Comparison of ENCODE assay signal across 16 cellular contexts in genomic region chr14:77290705-77291104, GRCh38. TPM values are rescaled to one million over a fixed set of nuclear protein-coding genes. Genes with fewer than 3 reads are reported as not detected.
DNase-seq lines count a peak whose midpoint lies in the region; ATAC-seq, FAIRE-seq and TF ChIP-seq lines count a peak whose summit lies in the region.
"Had no signal": no experiment of that assay in that cellular context is flagged by ENCODE, and none has a peak within 500 bp of the region (broad histone marks: within the 10 kb centered on the region; RNA-seq: fewer than 3 reads in every experiment).

No MANE protein-coding gene starts in this region.

- CTCF ChIA-PET in A549 (lab: Yijun Ruan, JAX): interaction anchor here (0.6 to 19.2 kb wide), 7 partner anchors 10 to 501 kb away, joined by 3 to 622 read pairs (median 5); no protein-coding TSS in a partner anchor
- CTCF ChIA-PET in activated CD8-positive, alpha-beta T cell treated with anti-CD3 and anti-CD28 coated beads, Interleukin-2, amount 10 ng/mL, durations not matched to agents 7 days and 5 days (lab: Charles Lee): interaction anchor here (0.9 to 1.5 kb wide), 2 partner anchors 12 to 25 kb away, joined by 4 to 6 read pairs; no protein-coding TSS in a partner anchor

- 80% methylated on average over 4 of the region's 4 CpGs for WGBS in A549 (ENCODE audit: missing lambda C conversion rate)
- WGBS in hepatocyte (ENCODE audit: low lambda C conversion rate, missing lambda C conversion rate): 71% methylated on average over 4 of the region's 4 CpGs

- peaks cover 9% of the 10 kb centered on the region for H3K4me1 Mint-ChIP-seq in GM23338
- no peaks in the 10 kb centered on the region for H3K4me1 Mint-ChIP-seq in activated CD8-positive, alpha-beta T cell treated with anti-CD3 and anti-CD28 coated beads, Interleukin-2, amount 10 ng/mL, durations not matched to agents 7 days and 5 days (ENCODE audit: low read depth)

- no peaks in the 10 kb centered on the region for H3F3A ChIP-seq in GM23338 (replicated peaks; ENCODE audit: low read depth)

- no peaks in the 10 kb centered on the region for H4K20me1 ChIP-seq in GM23338 (replicated peaks; ENCODE audit: insufficient read depth)
- no peaks in the 10 kb centered on the region for H4K20me1 ChIP-seq in hepatocyte (ENCODE audit: insufficient read depth, poor library complexity, severe bottlenecking)

- TF ChIP-seq CTCF in A549 (IDR thresholded peaks at IDR 0.05): no peak
- TF ChIP-seq CTCF in GM23338 (conservative IDR thresholded peaks at IDR 0.05; ENCODE audit: low read depth in 2 of 2): peak; percentile 17 to 46; a peak in 3 of 4 replicates
- TF ChIP-seq CTCF in hepatocyte (IDR thresholded peaks at IDR 0.05; ENCODE audit: poor library complexity): no peak

- H3K4me3 Mint-ChIP-seq in GM23338: no peak overlapping the region
- H3K4me3 Mint-ChIP-seq in activated CD8-positive, alpha-beta T cell treated with anti-CD3 and anti-CD28 coated beads, Interleukin-2, amount 10 ng/mL, durations not matched to agents 7 days and 5 days: no peak overlapping the region
- H3K4me3 Mint-ChIP-seq: activated CD4-positive, alpha-beta memory T cell treated with anti-CD3 and anti-CD28 coated beads for 36 hours; IgD-negative memory B cell; T-helper 2 cell treated with Interferon-gamma antibody and Interleukin-4, amounts not matched to agents 5 μg/mL and 100 μg/mL, for 36 hours had no signal

- no peaks in the 10 kb centered on the region for H3K9me3 ChIP-seq in A549
- H3K9me3 ChIP-seq in hepatocyte (ENCODE audit: low read depth): no peaks in the 10 kb centered on the region
- H3K9me3 ChIP-seq: tibial nerve had no signal

- no peak overlapping the region for H3K27ac Mint-ChIP-seq in GM23338
- no peak overlapping the region for H3K27ac Mint-ChIP-seq in activated CD8-positive, alpha-beta T cell treated with anti-CD3 and anti-CD28 coated beads, Interleukin-2, amount 10 ng/mL, durations not matched to agents 7 days and 5 days
- H3K27ac Mint-ChIP-seq: activated CD4-positive, alpha-beta memory T cell treated with anti-CD3 and anti-CD28 coated beads for 36 hours; IgD-negative memory B cell; T-helper 2 cell treated with Interferon-gamma antibody and Interleukin-4, amounts not matched to agents 5 μg/mL and 100 μg/mL, for 36 hours had no signal

- FAIRE-seq in A549 (lab: Jason Lieb, UNC): no peak

- no peaks in the 10 kb centered on the region for H3K9me3 Mint-ChIP-seq in GM23338
- H3K9me3 Mint-ChIP-seq in activated CD8-positive, alpha-beta T cell treated with anti-CD3 and anti-CD28 coated beads, Interleukin-2, amount 10 ng/mL, durations not matched to agents 7 days and 5 days (ENCODE audit: insufficient read depth): no peaks in the 10 kb centered on the region
- H3K9me3 Mint-ChIP-seq: activated CD4-positive, alpha-beta memory T cell treated with anti-CD3 and anti-CD28 coated beads for 36 hours; IgD-negative memory B cell; T-helper 2 cell treated with Interferon-gamma antibody and Interleukin-4, amounts not matched to agents 5 μg/mL and 100 μg/mL, for 36 hours had no signal

- no peak for TF ChIP-seq POLR2A in A549 (IDR thresholded peaks at IDR 0.05; ENCODE audit: low read length)

- H3K4me1 ChIP-seq in A549: no peaks in the 10 kb centered on the region
- no peaks in the 10 kb centered on the region for H3K4me1 ChIP-seq in GM23338 (ENCODE audit: insufficient read depth)
- H3K4me1 ChIP-seq in hepatocyte (ENCODE audit: insufficient read depth): no peaks in the 10 kb centered on the region
- H3K4me1 ChIP-seq: parathyroid adenoma, tibial nerve had no signal

- H3K36me3 ChIP-seq in GM23338 (ENCODE audit: insufficient read depth) (peaks cover 10% of the 10 kb centered on the region), hepatocyte (replicated peaks; ENCODE audit: insufficient read depth, low read depth) (no peaks in the 10 kb centered on the region)

- no peak overlapping the region for H3K27ac ChIP-seq in A549
- H3K27ac ChIP-seq in GM23338 (ENCODE audit: low read depth): no peak overlapping the region
- H3K27ac ChIP-seq in hepatocyte: no peak overlapping the region
- H3K27ac ChIP-seq: parathyroid adenoma, tibial nerve had no signal

- no peaks in the 10 kb centered on the region for H3K27me3 ChIP-seq in GM23338 (ENCODE audit: insufficient read depth)
- H3K27me3 ChIP-seq in hepatocyte: no peaks in the 10 kb centered on the region
- H3K27me3 ChIP-seq: tibial nerve had no signal

- TF ChIP-seq EP300 in A549 (IDR thresholded peaks at IDR 0.05): no peak

- peak; percentile 70 to 79; a peak in 4 of 6 replicates for ATAC-seq in A549
- peak; percentile 83 for ATAC-seq in GM23338
- peak; percentile 57 for ATAC-seq in SK-N-SH treated with all-trans-retinoic acid at 6 μM for 48 hours
- ATAC-seq in activated CD8-positive, alpha-beta T cell treated with anti-CD3 and anti-CD28 coated beads, Interleukin-2, amount 10 ng/mL, durations not matched to agents 7 days and 5 days: no peak
- no peak for ATAC-seq in GM18870 (IDR thresholded peaks at IDR 0.05; ENCODE audit: unreplicated experiment)

- no peak for DNase-seq in A549 (ENCODE audit: low read depth in 1 of 2, low spot score in 1 of 2)
- DNase-seq in GM23338 (ENCODE audit: low spot score): peak; percentile 53
- DNase-seq in hepatocyte (ENCODE audit: low spot score): peak; percentile 35
- no peak for DNase-seq in NOMO-1 (lab: John Stamatoyannopoulos, UW; ENCODE audit: unreplicated experiment in 2 of 2)
- DNase-seq in activated CD8-positive, alpha-beta T cell treated with anti-CD3 and anti-CD28 coated beads, Interleukin-2, amount 10 ng/mL, durations not matched to agents 7 days and 5 days: no peak
- DNase-seq in activated CD4-positive, alpha-beta T cell treated with anti-CD3 and anti-CD28 coated beads, Interleukin-2, amount 50 U/mL, for 4 hours: no peak
- DNase-seq: activated CD4-positive, alpha-beta memory T cell treated with anti-CD3 and anti-CD28 coated beads for 36 hours; amygdala; foreskin fibroblast had no signal

- no peaks in the 10 kb centered on the region for H3K27me3 Mint-ChIP-seq in GM23338 (ENCODE audit: insufficient read depth, low read depth, poor library complexity)
- no peaks in the 10 kb centered on the region for H3K27me3 Mint-ChIP-seq in activated CD8-positive, alpha-beta T cell treated with anti-CD3 and anti-CD28 coated beads, Interleukin-2, amount 10 ng/mL, durations not matched to agents 7 days and 5 days (ENCODE audit: low read depth)
- H3K27me3 Mint-ChIP-seq: activated CD4-positive, alpha-beta memory T cell treated with anti-CD3 and anti-CD28 coated beads for 36 hours; IgD-negative memory B cell had no signal

- H3K9me2 ChIP-seq in GM23338 (ENCODE audit: insufficient read depth): no peaks in the 10 kb centered on the region
- H3K9me2 ChIP-seq in hepatocyte (replicated peaks; ENCODE audit: insufficient read depth): no peaks in the 10 kb centered on the region

- no peak overlapping the region for H2AFZ ChIP-seq in GM23338
- H2AFZ ChIP-seq in hepatocyte: no peak overlapping the region
- H2AFZ ChIP-seq: parathyroid adenoma had no signal

- H3K4me3 ChIP-seq in A549 (no peak overlapping the region), GM23338 (no peak overlapping the region), hepatocyte (no peak overlapping the region)
- H3K4me3 ChIP-seq: tibial nerve had no signal

- H3K79me2 ChIP-seq in GM23338 (replicated peaks; ENCODE audit: insufficient read depth): no peaks in the 10 kb centered on the region
- no peaks in the 10 kb centered on the region for H3K79me2 ChIP-seq in hepatocyte
- H3K79me2 ChIP-seq: parathyroid adenoma had no signal

- POLR2A ChIA-PET in A549 (lab: Yijun Ruan, JAX): interaction anchor here (1.5 kb wide), 1 partner anchor 30 kb away, joined by 3 read pairs; the partner anchor contains the start of genes GSTZ1 and POMT2
- POLR2A ChIA-PET in activated CD8-positive, alpha-beta T cell treated with anti-CD3 and anti-CD28 coated beads, Interleukin-2, amount 10 ng/mL, durations not matched to agents 7 days and 5 days (lab: Charles Lee): no interaction called here

- TF ChIP-seq RAD21 in A549 (conservative IDR thresholded peaks at IDR 0.05 in 1 of 2, IDR thresholded peaks at IDR 0.05 in 1 of 2): no peak

- H3K4me2 ChIP-seq in A549 (no peak overlapping the region), GM23338 (no peak overlapping the region), hepatocyte (no peak overlapping the region)

- peaks cover 11% of the 10 kb centered on the region for H3K36me3 Mint-ChIP-seq in GM23338 (ENCODE audit: low read depth)
- no peaks in the 10 kb centered on the region for H3K36me3 Mint-ChIP-seq in activated CD8-positive, alpha-beta T cell treated with anti-CD3 and anti-CD28 coated beads, Interleukin-2, amount 10 ng/mL, durations not matched to agents 7 days and 5 days (ENCODE audit: low read depth)

RNA-seq across cellular contexts. Expression of gene NGB, which starts 19.7 kb away (rescaled TPM):
- not detected in 2 replicates for polyA plus RNA-seq in A549 (2011; rRNA removed)
- not detected in 2 replicates for polyA plus RNA-seq in A549 (2012; cell fraction: cytosol; rRNA removed)
- polyA plus RNA-seq in A549 (2012; cell fraction: nucleus; rRNA removed): 0.04 TPM in 1 of 2 replicates, not detected in the other
- not detected in 3 replicates for polyA plus RNA-seq in A549 (2017; fragmentation: RNase III; extraction: RNeasy Plus Mini Kit Qiagen cat#74134 plus additional on column Dnase treatment)
- polyA minus RNA-seq in A549 (2011; rRNA and poly(A)+ RNA removed): not detected in 2 replicates
- total RNA-seq in GM23338 (2014; rRNA removed; shearing (Covaris generic)): 0.27 and 1.0 TPM in 2 replicates
- 0.10 and 0.21 TPM in 2 replicates for polyA plus RNA-seq in GM23338 (2016; fragmentation: Nextera tagmentation; extraction: Ambion mirVana)
- not detected in 2 replicates for total RNA-seq in hepatocyte
- not detected in 2 replicates for polyA plus RNA-seq in hepatocyte
- total RNA-seq in activated CD8-positive, alpha-beta T cell treated with anti-CD3 and anti-CD28 coated beads, Interleukin-2, amount 10 ng/mL, durations not matched to agents 7 days and 5 days: not detected
- total RNA-seq: activated CD4-positive, alpha-beta memory T cell treated with anti-CD3 and anti-CD28 coated beads for 36 hours; kidney epithelial cell; tibial nerve had no signal
- polyA plus RNA-seq: IgD-negative memory B cell had no signal

RNA-seq across cellular contexts. Expression of gene POMT2, which starts 30.0 kb away (rescaled TPM):
- 35.0 and 38.7 TPM in 2 replicates for polyA plus RNA-seq in A549 (2011; rRNA removed)
- 20.8 and 33.0 TPM in 2 replicates for polyA plus RNA-seq in A549 (2012; cell fraction: cytosol; rRNA removed)
- polyA plus RNA-seq in A549 (2012; cell fraction: nucleus; rRNA removed): 113 and 122 TPM in 2 replicates
- 25.9 to 29.0 TPM (median 27.1 TPM) in 3 replicates for polyA plus RNA-seq in A549 (2017; fragmentation: RNase III; extraction: RNeasy Plus Mini Kit Qiagen cat#74134 plus additional on column Dnase treatment)
- 75.5 and 84.0 TPM in 2 replicates for polyA minus RNA-seq in A549 (2011; rRNA and poly(A)+ RNA removed)
- total RNA-seq in GM23338 (2014; rRNA removed; shearing (Covaris generic)): 29.9 and 35.4 TPM in 2 replicates
- 20.5 and 24.3 TPM in 2 replicates for polyA plus RNA-seq in GM23338 (2016; fragmentation: Nextera tagmentation; extraction: Ambion mirVana)
- total RNA-seq in hepatocyte: 13.7 and 21.1 TPM in 2 replicates
- polyA plus RNA-seq in hepatocyte: 28.7 and 39.3 TPM in 2 replicates
- 10 to 100 TPM; 15.0 to 15.5 TPM for total RNA-seq in activated CD8-positive, alpha-beta T cell treated with anti-CD3 and anti-CD28 coated beads, Interleukin-2, amount 10 ng/mL, durations not matched to agents 7 days and 5 days

RNA-seq across cellular contexts. Expression of gene GSTZ1, which starts 30.1 kb away (rescaled TPM):
- polyA plus RNA-seq in A549 (2011; rRNA removed): 24.3 and 29.3 TPM in 2 replicates
- polyA plus RNA-seq in A549 (2012; cell fraction: cytosol; rRNA removed): 37.2 and 39.2 TPM in 2 replicates
- 37.8 and 38.6 TPM in 2 replicates for polyA plus RNA-seq in A549 (2012; cell fraction: nucleus; rRNA removed)
- polyA plus RNA-seq in A549 (2017; fragmentation: RNase III; extraction: RNeasy Plus Mini Kit Qiagen cat#74134 plus additional on column Dnase treatment): 29.7 to 33.6 TPM (median 30.1 TPM) in 3 replicates
- 29.8 and 30.8 TPM in 2 replicates for polyA minus RNA-seq in A549 (2011; rRNA and poly(A)+ RNA removed)
- total RNA-seq in GM23338 (2014; rRNA removed; shearing (Covaris generic)): 26.3 and 31.0 TPM in 2 replicates
- 29.0 and 30.4 TPM in 2 replicates for polyA plus RNA-seq in GM23338 (2016; fragmentation: Nextera tagmentation; extraction: Ambion mirVana)
- 34.7 and 37.6 TPM in 2 replicates for total RNA-seq in hepatocyte
- polyA plus RNA-seq in hepatocyte: 23.5 and 23.9 TPM in 2 replicates
- total RNA-seq in activated CD8-positive, alpha-beta T cell treated with anti-CD3 and anti-CD28 coated beads, Interleukin-2, amount 10 ng/mL, durations not matched to agents 7 days and 5 days: 10 to 100 TPM; 11.7 to 15.1 TPM

Comparison
In these comparisons a context has a peak if more than half of its experiments do, and no peak if none do; other contexts are left out.
1. ATAC-seq: peak in A549 (2 of 2), GM23338 (single experiment) and SK-N-SH treated with all-trans-retinoic acid at 6 μM for 48 hours (single experiment); none in activated CD8-positive, alpha-beta T cell treated with anti-CD3 and anti-CD28 coated beads, Interleukin-2, amount 10 ng/mL, durations not matched to agents 7 days and 5 days (single experiment) and GM18870 (single experiment).
2. DNase-seq: peak in GM23338 (single experiment) and hepatocyte (single experiment); none in A549 (0 of 2), NOMO-1 (0 of 2), activated CD8-positive, alpha-beta T cell treated with anti-CD3 and anti-CD28 coated beads, Interleukin-2, amount 10 ng/mL, durations not matched to agents 7 days and 5 days (single experiment) and activated CD4-positive, alpha-beta T cell treated with anti-CD3 and anti-CD28 coated beads, Interleukin-2, amount 50 U/mL, for 4 hours (0 of 2).
3. CTCF ChIP-seq: peak in GM23338 (2 of 2); none in A549 (single experiment) and hepatocyte (single experiment).